ENCODE assay signal across 1 cellular context in the genomic region with DNA sequence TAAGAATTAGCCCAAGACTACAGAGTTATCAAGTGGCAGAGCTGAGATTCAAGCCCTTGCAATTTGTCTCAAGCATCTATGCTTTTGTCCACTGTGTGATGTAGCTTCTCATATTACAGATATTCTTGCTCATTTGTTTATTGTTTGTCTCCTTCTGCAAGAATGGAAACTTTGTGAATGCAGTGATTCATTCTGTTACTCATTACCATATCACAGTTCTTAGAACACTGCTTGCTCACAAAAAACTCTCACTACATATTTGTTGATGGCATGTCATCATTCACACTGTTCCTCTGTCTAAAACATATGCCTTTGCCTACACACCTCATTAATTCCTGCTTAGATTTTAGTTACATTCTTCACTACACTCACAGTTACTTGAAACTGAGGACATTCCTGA.
TF ChIP-seq lines count a peak whose summit lies in the region.

No MANE protein-coding gene starts in this region.

TF ChIP-seq in IMR-90, 13 proteins besides CTCF, POLR2A, EP300 and RAD21 (continued from another document):
- TF ChIP-seq BHLHE40 (IDR thresholded peaks at IDR 0.05; ENCODE audit: low read depth, low read length) (peak; percentile 36; the same call in 1 of the 2 replicates), NFE2L2 (IDR thresholded peaks at IDR 0.05; ENCODE audit: low read depth, low read length) (no peak), RCOR1 (IDR thresholded peaks at IDR 0.05; ENCODE audit: insufficient replicate concordance, low read length) (no peak)
